In genomic region chr4:139521764-139522373, GRCh38 we compare ENCODE assay signal across 13 cellular contexts. TPM values are rescaled to one million over a fixed set of nuclear protein-coding genes. Genes with fewer than 3 reads are reported as not detected.
A peak's percentile ranks its signal among the peaks of the same experiment; 100 is the strongest.
DNase-seq lines count a peak whose midpoint lies in the region; ATAC-seq and TF ChIP-seq lines count a peak whose summit lies in the region.
"Had no signal": no experiment of that assay in that cellular context is flagged by ENCODE, and none has a peak within 500 bp of the region (broad histone marks: within the 10 kb centered on the region; RNA-seq: fewer than 3 reads in every experiment).

No MANE protein-coding gene starts in this region.

- no peak overlapping the region for H3K4me3 Mint-ChIP-seq in chondrocyte (ENCODE audit: unreplicated experiment)
- H3K4me3 Mint-ChIP-seq: activated CD4-positive, alpha-beta memory T cell treated with anti-CD3 and anti-CD28 coated beads, Interleukin-2, amount 10 ng/mL, durations not matched to agents 7 days and 5 days; CD4-positive, alpha-beta memory T cell; nephron progenitor cell had no signal

- no peak for TF ChIP-seq CTCF in chondrocyte (IDR thresholded peaks at IDR 0.05)

- DNase-seq in chondrocyte (ENCODE audit: low spot score) (no peak), superior temporal gyrus (ENCODE audit: extremely low spot score) (peak; percentile 87), activated T-cell treated with anti-CD3 and anti-CD28 coated beads for 4 hours (no peak)
- DNase-seq in activated CD4-positive, alpha-beta T cell treated with anti-CD3 and anti-CD28 coated beads for 4 hours: no peak
- no peak for DNase-seq in activated CD4-positive, CD25-positive, alpha-beta regulatory T cell treated with anti-CD3 and anti-CD28 coated beads, Interleukin-2, amount 50 U/mL, for 72 hours
- DNase-seq: activated CD4-positive, alpha-beta memory T cell treated with anti-CD3 and anti-CD28 coated beads, Interleukin-2, amount 10 ng/mL, durations not matched to agents 7 days and 5 days; activated gamma-delta T cell; CD4-positive, alpha-beta memory T cell; lower lobe of right lung; nephron progenitor cell; thyroid gland had no signal

- ATAC-seq in GM19395 (IDR thresholded peaks at IDR 0.05; ENCODE audit: unreplicated experiment): peak; percentile 60
- ATAC-seq in HG03342 (IDR thresholded peaks at IDR 0.05; ENCODE audit: unreplicated experiment): peak; percentile 50
- ATAC-seq: lower lobe of right lung had no signal

- H3K27ac Mint-ChIP-seq in chondrocyte (ENCODE audit: unreplicated experiment): peak overlapping the region; percentile 61
- H3K27ac Mint-ChIP-seq: activated CD4-positive, alpha-beta memory T cell treated with anti-CD3 and anti-CD28 coated beads, Interleukin-2, amount 10 ng/mL, durations not matched to agents 7 days and 5 days; CD4-positive, alpha-beta memory T cell; nephron progenitor cell had no signal

- H3K36me3 Mint-ChIP-seq in chondrocyte (ENCODE audit: low read depth): peaks cover 32% of the 10 kb centered on the region

- H3K9me3 Mint-ChIP-seq in chondrocyte (ENCODE audit: low read depth): no peaks in the 10 kb centered on the region
- H3K9me3 Mint-ChIP-seq: activated CD4-positive, alpha-beta memory T cell treated with anti-CD3 and anti-CD28 coated beads, Interleukin-2, amount 10 ng/mL, durations not matched to agents 7 days and 5 days; CD4-positive, alpha-beta memory T cell; nephron progenitor cell had no signal

- H3K27me3 Mint-ChIP-seq in chondrocyte (ENCODE audit: low read depth): no peaks in the 10 kb centered on the region
- H3K27me3 Mint-ChIP-seq: activated CD4-positive, alpha-beta memory T cell treated with anti-CD3 and anti-CD28 coated beads, Interleukin-2, amount 10 ng/mL, durations not matched to agents 7 days and 5 days; CD4-positive, alpha-beta memory T cell had no signal

- peaks cover 5% of the 10 kb centered on the region for H3K4me1 Mint-ChIP-seq in chondrocyte (ENCODE audit: low read depth)

RNA-seq across cellular contexts. Expression of gene SETD7, which starts 34.1 kb away (rescaled TPM):
- 56.0 to 63.6 TPM (median 56.3 TPM) in 3 replicates for total RNA-seq in chondrocyte
